8 cellular contexts compared by ENCODE assay signal in the genomic region with DNA sequence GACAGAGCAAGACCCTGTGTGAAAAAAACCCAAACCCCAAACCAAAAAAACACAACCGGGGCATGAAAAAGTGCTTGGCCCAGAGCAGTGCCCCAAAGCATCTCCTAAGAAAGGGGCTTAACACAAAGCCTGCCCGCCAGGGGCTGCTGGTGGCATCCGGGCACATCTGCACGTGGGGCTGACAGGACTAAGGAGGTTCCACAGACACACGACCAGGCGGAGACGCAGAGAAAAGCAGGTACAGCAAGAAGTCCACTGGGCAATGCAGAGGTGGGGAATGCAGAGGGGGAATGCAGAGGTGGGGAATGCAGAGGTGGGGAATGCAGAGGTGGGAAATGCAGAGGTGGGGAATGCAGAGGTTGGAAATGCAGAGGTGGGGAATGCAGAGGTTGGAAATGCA.
DNase-seq lines count a peak whose midpoint lies in the region; ATAC-seq and TF ChIP-seq lines count a peak whose summit lies in the region.
"Had no signal": no experiment of that assay in that cellular context is flagged by ENCODE, and none has a peak within 500 bp of the region (broad histone marks: within the 10 kb centered on the region; RNA-seq: fewer than 3 reads in every experiment).

No MANE protein-coding gene starts in this region.

- TF ChIP-seq CTCF in HEK293 (tag by site-specific recombination; IDR thresholded peaks at IDR 0.05) = no peak
- TF ChIP-seq CTCF in activated CD8-positive, alpha-beta T cell treated with anti-CD3 and anti-CD28 coated beads for 36 hours (IDR thresholded peaks at IDR 0.05) = no peak

- 79% methylated on average over 7 of the region's 7 CpGs for WGBS in right cardiac atrium

- CTCF ChIA-PET in HEK293 (lab: Yijun Ruan, JAX) = no interaction called here
- CTCF ChIA-PET in activated CD8-positive, alpha-beta T cell treated with anti-CD3 and anti-CD28 coated beads for 36 hours (lab: Charles Lee) = no interaction called here

- H3K27ac ChIP-seq in HEK293 (ENCODE audit: extremely low read depth, low read depth, low read length) = no peak overlapping the region
- peak overlapping the region; percentile 38 for H3K27ac ChIP-seq in right cardiac atrium (ENCODE audit: low read length)

- H3K27me3 Mint-ChIP-seq in activated CD8-positive, alpha-beta T cell treated with anti-CD3 and anti-CD28 coated beads for 36 hours = no peaks in the 10 kb centered on the region

- H3K9me3 Mint-ChIP-seq in activated CD8-positive, alpha-beta T cell treated with anti-CD3 and anti-CD28 coated beads for 36 hours = no peaks in the 10 kb centered on the region
- H3K9me3 Mint-ChIP-seq in stimulated activated effector memory CD8-positive, alpha-beta T cell treated with anti-CD3 and anti-CD28 coated beads, Interleukin-12 subunit alpha, Interleukin-12 subunit beta, amount 100 ng/mL, for 72 hours = no peaks in the 10 kb centered on the region

- no peaks in the 10 kb centered on the region for H3K9me3 ChIP-seq in HEK293 (ENCODE audit: control insufficient read depth, insufficient read depth, low read depth, low read length)
- H3K9me3 ChIP-seq in right cardiac atrium (ENCODE audit: control insufficient read depth, low read length) = no peaks in the 10 kb centered on the region

- no peaks in the 10 kb centered on the region for H3K36me3 ChIP-seq in HEK293 (ENCODE audit: control insufficient read depth in 2 of 2, insufficient read depth in 1 of 2, low read length in 2 of 2)

- peaks cover 18% of the 10 kb centered on the region for H3K36me3 Mint-ChIP-seq in activated CD8-positive, alpha-beta T cell treated with anti-CD3 and anti-CD28 coated beads for 36 hours (ENCODE audit: low read depth)
- H3K36me3 Mint-ChIP-seq in stimulated activated effector memory CD8-positive, alpha-beta T cell treated with anti-CD3 and anti-CD28 coated beads, Interleukin-12 subunit alpha, Interleukin-12 subunit beta, amount 100 ng/mL, for 72 hours = peaks cover 66% of the 10 kb centered on the region

- H3K4me1 ChIP-seq in HEK293 (ENCODE audit: control insufficient read depth, insufficient read depth, low read length) (peaks cover 19% of the 10 kb centered on the region), right cardiac atrium (ENCODE audit: control insufficient read depth, insufficient read depth, low read length) (peaks cover 27% of the 10 kb centered on the region)

- H3K27ac Mint-ChIP-seq in activated CD8-positive, alpha-beta T cell treated with anti-CD3 and anti-CD28 coated beads for 36 hours = peak overlapping the region; percentile 81
- peak overlapping the region; percentile 96 for H3K27ac Mint-ChIP-seq in stimulated activated effector memory CD8-positive, alpha-beta T cell treated with anti-CD3 and anti-CD28 coated beads, Interleukin-12 subunit alpha, Interleukin-12 subunit beta, amount 100 ng/mL, for 72 hours

- no peak for ATAC-seq in activated CD8-positive, alpha-beta T cell treated with anti-CD3 and anti-CD28 coated beads for 36 hours
- no peak for ATAC-seq in right cardiac atrium
- no peak for ATAC-seq in stimulated activated effector memory CD8-positive, alpha-beta T cell treated with anti-CD3 and anti-CD28 coated beads, Interleukin-12 subunit alpha, Interleukin-12 subunit beta, amount 100 ng/mL, for 72 hours

- POLR2A ChIA-PET in HEK293 (lab: Yijun Ruan, JAX) = no interaction called here
- POLR2A ChIA-PET in activated CD8-positive, alpha-beta T cell treated with anti-CD3 and anti-CD28 coated beads for 36 hours (lab: Charles Lee) = no interaction called here

- peaks cover 87% of the 10 kb centered on the region for H3K4me1 Mint-ChIP-seq in activated CD8-positive, alpha-beta T cell treated with anti-CD3 and anti-CD28 coated beads for 36 hours (ENCODE audit: low read depth)
- peaks cover 89% of the 10 kb centered on the region for H3K4me1 Mint-ChIP-seq in stimulated activated effector memory CD8-positive, alpha-beta T cell treated with anti-CD3 and anti-CD28 coated beads, Interleukin-12 subunit alpha, Interleukin-12 subunit beta, amount 100 ng/mL, for 72 hours

- no peak overlapping the region for H3K4me3 ChIP-seq in HEK293 (ENCODE audit: low read depth, low read length)
- no peak overlapping the region for H3K4me3 ChIP-seq in right cardiac atrium (ENCODE audit: low read length)

- intact Hi-C loops in activated CD8-positive, alpha-beta T cell treated with anti-CD3 and anti-CD28 coated beads for 36 hours (cut with micrococcal nuclease) = no loop called here
- intact Hi-C loops in right cardiac atrium (cut with DNase I) = no loop called here

- DNase-seq in activated CD8-positive, alpha-beta T cell treated with anti-CD3 and anti-CD28 coated beads for 36 hours = no peak
- DNase-seq in right cardiac atrium = peak in 1 of 3 donors; percentile 32
- no peak for DNase-seq in stimulated activated effector memory CD8-positive, alpha-beta T cell treated with anti-CD3 and anti-CD28 coated beads, Interleukin-12 subunit alpha, Interleukin-12 subunit beta, amount 100 ng/mL, for 72 hours (ENCODE audit: low spot score in 2 of 2)
- no peak for DNase-seq in SIG-M5 (lab: John Stamatoyannopoulos, UW)
- DNase-seq in HK-2 (ENCODE audit: unreplicated experiment) = no peak
- no peak for DNase-seq in AML-193 (lab: John Stamatoyannopoulos, UW)
- DNase-seq: central memory CD4-positive, alpha-beta T cell had no signal

- no peaks in the 10 kb centered on the region for H3K27me3 ChIP-seq in right cardiac atrium (ENCODE audit: control insufficient read depth, insufficient read depth)

- no peak overlapping the region for H3K4me3 Mint-ChIP-seq in activated CD8-positive, alpha-beta T cell treated with anti-CD3 and anti-CD28 coated beads for 36 hours
- H3K4me3 Mint-ChIP-seq in stimulated activated effector memory CD8-positive, alpha-beta T cell treated with anti-CD3 and anti-CD28 coated beads, Interleukin-12 subunit alpha, Interleukin-12 subunit beta, amount 100 ng/mL, for 72 hours = peak overlapping the region; percentile 77

TF ChIP-seq in HEK293, 187 proteins besides CTCF, POLR2A, EP300 and RAD21:
- no peak for TF ChIP-seq ZNF2 (tag by site-specific recombination; IDR thresholded peaks at IDR 0.05)
- no peak for TF ChIP-seq ZNF558 (tag by site-specific recombination; IDR thresholded peaks at IDR 0.05)
- TF ChIP-seq ZNF37A (tag by site-specific recombination; IDR thresholded peaks at IDR 0.05) = no peak
- TF ChIP-seq ZFHX2 (tag by site-specific recombination; conservative IDR thresholded peaks at IDR 0.05) = peak; percentile 94
- TF ChIP-seq MZF1 (tag by site-specific recombination; IDR thresholded peaks at IDR 0.05; ENCODE audit: borderline replicate concordance) = no peak
- peak; percentile 96 for TF ChIP-seq EGR2 (tag by site-specific recombination; IDR thresholded peaks at IDR 0.05; ENCODE audit: low read depth)
TF ChIP-seq in HEK293: peak in this region for 2.
